In genomic region chr15:96362759-96363678, GRCh38 we compare ENCODE assay signal across 13 cellular contexts. TPM values are rescaled to one million over a fixed set of nuclear protein-coding genes. Genes with fewer than 3 reads are reported as not detected.
DNase-seq lines count a peak whose midpoint lies in the region; ATAC-seq, FAIRE-seq and TF ChIP-seq lines count a peak whose summit lies in the region.
"Had no signal": no experiment of that assay in that cellular context is flagged by ENCODE, and none has a peak within 500 bp of the region (broad histone marks: within the 10 kb centered on the region; RNA-seq: fewer than 3 reads in every experiment).

No MANE protein-coding gene starts in this region.

- peaks cover 79% of the 10 kb centered on the region for H3K4me1 Mint-ChIP-seq in nephron progenitor cell

- POLR2A ChIA-PET in GM12878 (lab: Charles Lee), result interaction anchor here (1.2 kb wide), 1 partner anchor 14 kb away, joined by 3 read pairs; no protein-coding TSS in a partner anchor

- H3K79me2 ChIP-seq in GM12878 (ENCODE audit: control insufficient read depth, insufficient read depth, low read length), result no peaks in the 10 kb centered on the region

- peak overlapping the region; percentile 77 for H3K4me3 Mint-ChIP-seq in nephron progenitor cell
- H3K4me3 Mint-ChIP-seq: activated naive CD8-positive, alpha-beta T cell had no signal

- no peak overlapping the region for H2AFZ ChIP-seq in GM12878 (ENCODE audit: control insufficient read depth, low read depth, low read length)

- DNase-seq in GM10266 (ENCODE audit: extremely low spot score), result peak; percentile 42
- DNase-seq in GM12878 (ENCODE audit: low read depth, low spot score), result no peak
- peak; percentile 64 for DNase-seq in nephron progenitor cell
- no peak for DNase-seq in HuH-7 (ENCODE audit: low spot score)
- DNase-seq in GF-D8 (lab: John Stamatoyannopoulos, UW), result no peak
- DNase-seq in NCI-H2081 treated with DMSO at 0.1 percent for 48 hours (lab: John Stamatoyannopoulos, UW), result no peak
- DNase-seq: DMS53; NCI-H146; SJCRH30; stimulated activated naive CD8-positive, alpha-beta T cell treated with anti-CD3 and anti-CD28 coated beads, Interleukin-15, Interleukin-2, amounts not matched to agents 100 U/mL and 50 U/mL, for 24 hours had no signal

- ATAC-seq in GM21360 (IDR thresholded peaks at IDR 0.05; ENCODE audit: unreplicated experiment) (peak; percentile 40), GM12878 (peak; percentile 63), HG03342 (IDR thresholded peaks at IDR 0.05; ENCODE audit: unreplicated experiment) (no peak)
- ATAC-seq: stimulated activated naive CD8-positive, alpha-beta T cell treated with anti-CD3 and anti-CD28 coated beads, Interleukin-15, Interleukin-2, amounts not matched to agents 100 U/mL and 50 U/mL, for 24 hours had no signal

- no peaks in the 10 kb centered on the region; the same call in 2 of the 3 replicates for H3K9me3 ChIP-seq in GM12878 (replicated peaks; ENCODE audit: control insufficient read depth, insufficient read depth, low read length)
- H3K9me3 ChIP-seq: SJCRH30 had no signal

- peaks cover 12 to 19% of the 10 kb centered on the region in 2 experiments for H3K27me3 ChIP-seq in GM12878 (replicated peaks in 1 of 2; ENCODE audit: control insufficient read depth in 2 of 2, insufficient read depth in 2 of 2, low read length in 1 of 2)
- H3K27me3 ChIP-seq: SJCRH30 had no signal

- H3K27ac ChIP-seq in GM12878 (ENCODE audit: control insufficient read depth, insufficient read depth), result no peak overlapping the region
- H3K27ac ChIP-seq: SJCRH30 had no signal

- RAD21 ChIA-PET in GM12878 (lab: Charles Lee; ENCODE audit: unreplicated experiment), result interaction anchor here (0.7 to 1.5 kb wide), 10 partner anchors 8 to 170 kb away, joined by 3 to 5 read pairs (median 3); no protein-coding TSS in a partner anchor

- H3K9me3 Mint-ChIP-seq in nephron progenitor cell, result no peaks in the 10 kb centered on the region

- intact Hi-C loops in GM12878 (cut with micrococcal nuclease; ENCODE audit: unreplicated experiment), result no loop called here

- FAIRE-seq in GM12878 (lab: Jason Lieb, UNC), result no peak

- no peaks in the 10 kb centered on the region for H4K20me1 ChIP-seq in GM12878 (ENCODE audit: control insufficient read depth, insufficient read depth)

- no peak for TF ChIP-seq RAD21 in GM12878 (IDR thresholded peaks at IDR 0.05; ENCODE audit: insufficient read depth, low read depth, low read length)

- no peak for TF ChIP-seq POLR2A in GM12878 (IDR thresholded peaks at IDR 0.05; ENCODE audit: low read depth, low read length)

- SMC1A ChIA-PET in GM12878 (lab: Charles Lee; ENCODE audit: uncharacterized antibody, unreplicated experiment), result interaction anchor here (0.7 to 2.2 kb wide), 4 partner anchors 14 to 1137 kb away, joined by 3 to 6 read pairs (median 4); no protein-coding TSS in a partner anchor

- no peak overlapping the region for H3K4me3 ChIP-seq in GM12878
- H3K4me3 ChIP-seq: SJCRH30 had no signal

- no peak overlapping the region for H3K9ac ChIP-seq in GM12878 (ENCODE audit: control insufficient read depth, insufficient read depth, low read length)

- BruUV-seq in GM12878 (replicated peaks; lab: Mats Ljungman, UMichigan), result TSS peak; percentile 92

- TF ChIP-seq EP300 in GM12878 (IDR thresholded peaks at IDR 0.05; ENCODE audit: borderline replicate concordance in 1 of 2, control insufficient read depth in 1 of 2, low read depth in 2 of 2, low read length in 2 of 2), result no peak

- TF ChIP-seq CTCF in GM10266 (IDR thresholded peaks at IDR 0.05; ENCODE audit: control insufficient read depth, insufficient read depth, low read depth, missing control alignments) (no peak), GM12878 (IDR thresholded peaks at IDR 0.05 in 2 of 3, conservative IDR thresholded peaks at IDR 0.05 in 1 of 3; ENCODE audit: control insufficient read depth in 2 of 3, extremely low read depth in 1 of 3, insufficient read depth in 1 of 3, low read depth in 3 of 3, low read length in 3 of 3) (peak in 1 of 3 experiments; percentile 31; a peak in 1 of 6 replicates), nephron progenitor cell (IDR thresholded peaks at IDR 0.05) (no peak)

- H3K4me1 ChIP-seq in GM12878 (ENCODE audit: control insufficient read depth, insufficient read depth, low read length), result 0 out of 2 replicates have a peak, but pooled peaks cover 2% of the 10 kb centered on the region
- H3K4me1 ChIP-seq: SJCRH30 had no signal

- H3K36me3 Mint-ChIP-seq in nephron progenitor cell (ENCODE audit: low read depth), result no peaks in the 10 kb centered on the region
- H3K36me3 Mint-ChIP-seq: activated naive CD8-positive, alpha-beta T cell had no signal

- no peak overlapping the region for H3K4me2 ChIP-seq in GM12878 (ENCODE audit: control insufficient read depth, insufficient read depth)

- WGBS in GM12878 (ENCODE audit: insufficient coverage, insufficient replicate concordance, low lambda C conversion rate, missing lambda C conversion rate), result 2% methylated on average over 36 of the region's 37 CpGs

- peaks cover 97% of the 10 kb centered on the region for H3K27me3 Mint-ChIP-seq in nephron progenitor cell (ENCODE audit: low read depth, poor library complexity)

- CTCF ChIA-PET in GM12878 (lab: Yijun Ruan, JAX), result interaction anchor here (0.6 to 1.8 kb wide), 8 partner anchors 26 to 882 kb away, joined by 3 to 5 read pairs (median 4); no protein-coding TSS in a partner anchor

- in situ Hi-C loops in GM12878 (cut with MboI), result no loop called here

- H3K27ac Mint-ChIP-seq in nephron progenitor cell, result no peak overlapping the region

- H3K36me3 ChIP-seq in GM12878 (ENCODE audit: control insufficient read depth in 2 of 2, insufficient read depth in 2 of 2, low read length in 1 of 2), result no peaks in the 10 kb centered on the region
- H3K36me3 ChIP-seq: SJCRH30 had no signal

TF ChIP-seq in GM12878, 131 proteins besides CTCF, POLR2A, EP300 and RAD21 (continues in another document):
- peak; percentile 30 for TF ChIP-seq IKZF1 (conservative IDR thresholded peaks at IDR 0.05)
- peak; percentile 57; the same call in 1 of the 2 replicates for TF ChIP-seq RELB (IDR thresholded peaks at IDR 0.05; ENCODE audit: low read depth)
- no peak for TF ChIP-seq MEF2B (IDR thresholded peaks at IDR 0.05; ENCODE audit: partially characterized antibody, poor library complexity, severe bottlenecking)
- TF ChIP-seq ATF7 (IDR thresholded peaks at IDR 0.05; ENCODE audit: low read depth), result peak; percentile 43; the same call in 1 of the 2 replicates
- TF ChIP-seq ZBTB40 (IDR thresholded peaks at IDR 0.05; ENCODE audit: borderline replicate concordance), result no peak

RNA-seq across cellular contexts. Expression of gene NR2F2, which starts 32.5 kb away (rescaled TPM):
- 21.4 and 23.4 TPM in 2 replicates for total RNA-seq in GM12878 (2013; cell fraction: nucleolus; rRNA removed)
- total RNA-seq in GM12878 (2014; rRNA removed) (0.82 and 1.1 TPM in 2 replicates), GM12878 (2014; rRNA removed; fragmentation: Illumina TruSeq; extraction: Trizol) (1.7 and 1.9 TPM in 2 replicates), GM12878 (2021) (9.4 and 10.1 TPM in 2 replicates)
- polyA plus RNA-seq in GM12878 (2011; ENCODE audit: low read depth), result 0.34 TPM
- polyA plus RNA-seq in GM12878 (2011; rRNA removed) (8.7 and 10.0 TPM in 2 replicates), GM12878 (2014; fragmentation: Illumina TruSeq; extraction: Trizol) (6.9 TPM in 2 replicates), GM12878 (2014; fragmentation: Nextera tagmentation; extraction: Ambion mirVana) (1 to 10 TPM; 2.3 to 3.2 TPM), GM12878 (2014; rRNA removed) (3.7 and 6.6 TPM in 2 replicates), GM12878 (2016; fragmentation: Nextera tagmentation; extraction: Ambion mirVana) (1 to 10 TPM; 1.8 to 3.1 TPM)
- polyA plus RNA-seq in GM12878 (2011; cell fraction: cytosol; rRNA removed), result 13.9 and 14.3 TPM in 2 replicates
- polyA plus RNA-seq in GM12878 (2011; cell fraction: nucleus; rRNA removed), result 14.0 and 17.0 TPM in 2 replicates
- 2.4 and 2.6 TPM in 2 replicates for polyA plus RNA-seq in GM12878 (2012)
- 7.2 and 11.2 TPM in 2 replicates for polyA minus RNA-seq in GM12878 (2011; rRNA and poly(A)+ RNA removed)
- 12.4 and 19.1 TPM in 2 replicates for polyA minus RNA-seq in GM12878 (2011; cell fraction: cytosol; rRNA and poly(A)+ RNA removed)
- polyA minus RNA-seq in GM12878 (2011; cell fraction: nucleus; rRNA and poly(A)+ RNA removed), result 9.9 and 15.4 TPM in 2 replicates

Comparison
In these comparisons a context has a peak if more than half of its experiments do, and no peak if none do; other contexts are left out.
1. DNase-seq: peak in GM10266 (single experiment) and nephron progenitor cell (single experiment); none in GM12878 (single experiment), HuH-7 (single experiment), GF-D8 (single experiment) and NCI-H2081 treated with DMSO at 0.1 percent for 48 hours (single experiment).